ENCODE assay signal across 18 cellular contexts in genomic region chr14:54226103-54226502, GRCh38.
"Had no signal": no experiment of that assay in that cellular context is flagged by ENCODE, and none has a peak within 500 bp of the region (broad histone marks: within the 10 kb centered on the region; RNA-seq: fewer than 3 reads in every experiment).

No MANE protein-coding gene starts in this region.

- ATAC-seq: activated CD8-positive, alpha-beta T cell treated with anti-CD3 and anti-CD28 coated beads, Interleukin-2, amount 10 ng/mL, durations not matched to agents 7 days and 5 days; gastroesophageal sphincter; stimulated activated naive CD8-positive, alpha-beta T cell treated with anti-CD3 and anti-CD28 coated beads, Interleukin-15, amount 100 ng/mL, for 72 hours had no signal

- DNase-seq: activated CD4-positive, alpha-beta T cell treated with anti-CD3 and anti-CD28 coated beads for 4 hours; activated CD8-positive, alpha-beta memory T cell treated with anti-CD3 and anti-CD28 coated beads, Interleukin-2, amount 50 U/mL, for 48 hours; activated CD8-positive, alpha-beta T cell treated with anti-CD3 and anti-CD28 coated beads, Interleukin-2, amount 10 ng/mL, durations not matched to agents 7 days and 5 days; activated naive CD8-positive, alpha-beta T cell treated with anti-CD3 and anti-CD28 coated beads, Interleukin-2, amount 10 ng/mL, durations not matched to agents 7 days and 5 days; kidney; left ventricle myocardium inferior; ovary; stimulated activated CD4-positive, alpha-beta T cell treated with anti-CD3 and anti-CD28 coated beads, Interleukin-4, amount 100 ng/mL, for 4 hours; stimulated activated naive CD8-positive, alpha-beta T cell treated with anti-CD3 and anti-CD28 coated beads, Interleukin-15, amount 100 ng/mL, for 72 hours; T-helper 1 cell; testis had no signal

- H3K4me3 ChIP-seq: ascending aorta, cardiac muscle cell, gastroesophageal sphincter, left ventricle myocardium inferior, neural progenitor cell, ovary, skin epidermis, testis had no signal

- H3K36me3 ChIP-seq: ascending aorta, cardiac muscle cell, gastroesophageal sphincter, left ventricle myocardium inferior, neural progenitor cell, ovary had no signal

- H3K9me3 ChIP-seq: ascending aorta, gastroesophageal sphincter, left ventricle myocardium inferior, ovary, testis had no signal

- H3K27me3 ChIP-seq: ascending aorta, cardiac muscle cell, ovary, testis had no signal

- FAIRE-seq: colon, endothelial cell of umbilical vein, kidney had no signal

- H3K4me2 ChIP-seq: neural progenitor cell had no signal

- H3K27ac ChIP-seq: ascending aorta, gastroesophageal sphincter, left ventricle myocardium inferior, neural progenitor cell, ovary, skin epidermis, testis had no signal

- H2AFZ ChIP-seq: neural progenitor cell had no signal

- H3K4me1 ChIP-seq: ascending aorta, gastroesophageal sphincter, left ventricle myocardium inferior, testis had no signal
